Comparison of ENCODE assay signal across 23 cellular contexts in the genomic region with DNA sequence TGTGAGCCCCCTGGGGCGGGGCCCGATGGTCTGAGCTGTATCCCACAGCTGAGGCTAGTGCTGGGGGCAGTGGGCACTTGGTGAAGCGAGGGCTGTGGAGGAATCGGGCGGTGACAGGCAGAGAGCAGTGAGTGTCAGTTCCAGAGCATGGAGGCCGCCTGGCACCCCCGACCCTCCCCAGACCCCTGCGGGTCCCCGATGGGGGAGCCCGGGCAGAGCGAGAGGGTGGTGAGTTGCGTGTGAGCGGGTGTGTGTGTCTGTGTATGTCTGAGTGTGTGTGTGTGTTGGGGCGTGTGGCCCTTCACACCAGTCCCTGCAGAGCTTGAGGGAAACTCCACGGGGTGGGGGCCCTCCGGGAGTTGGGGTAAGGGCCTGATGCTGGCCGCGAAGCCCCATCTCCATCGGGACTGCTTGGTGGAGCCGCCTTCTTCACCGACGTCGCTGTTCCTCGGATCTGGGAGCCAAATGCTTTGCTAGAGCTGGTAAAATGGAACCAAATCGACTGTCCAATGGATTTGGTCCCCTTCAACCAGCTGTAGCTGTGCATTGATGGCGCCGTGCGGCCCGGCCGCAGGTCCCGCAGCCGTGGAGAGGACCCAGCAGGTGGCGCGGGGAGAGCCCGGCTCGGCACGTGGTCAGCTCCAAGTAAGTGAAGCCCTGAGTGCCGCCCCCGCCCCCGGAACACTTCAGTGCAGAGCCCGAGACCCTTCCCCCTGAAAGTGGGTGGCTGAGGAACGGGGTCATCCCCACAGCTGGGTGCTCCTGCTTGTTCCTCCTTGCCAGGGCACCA.
"Had no signal": no experiment of that assay in that cellular context is flagged by ENCODE, and none has a peak within 500 bp of the region (broad histone marks: within the 10 kb centered on the region; RNA-seq: fewer than 3 reads in every experiment).

No MANE protein-coding gene starts in this region.

- ATAC-seq: activated CD4-positive, CD25-positive, alpha-beta regulatory T cell treated with anti-CD3 and anti-CD28 coated beads, Interleukin-2, amount 50 U/mL, for 24 hours; activated CD8-positive, alpha-beta T cell treated with anti-CD3 and anti-CD28 coated beads for 36 hours; activated T-cell treated with anti-CD3 and anti-CD28 coated beads, Interleukin-2, amount 50 U/mL, for 72 hours; SK-N-SH treated with all-trans-retinoic acid at 6 μM for 48 hours had no signal

- H3K4me3 ChIP-seq: adrenal gland, SJSA1 had no signal

- H3K4me1 ChIP-seq: adrenal gland, SJSA1 had no signal

- H3K36me3 ChIP-seq: adrenal gland, SJSA1 had no signal

- H3K27ac ChIP-seq: adrenal gland, KMS-11, SJSA1 had no signal

- H3K9ac ChIP-seq: KMS-11 had no signal

- H3K4me2 ChIP-seq: KMS-11 had no signal

- H3K9me3 ChIP-seq: adrenal gland, SJSA1 had no signal

- DNase-seq: activated CD4-positive, alpha-beta T cell treated with anti-CD3 and anti-CD28 coated beads for 4 hours; activated CD8-positive, alpha-beta memory T cell treated with anti-CD3 and anti-CD28 coated beads, Interleukin-2, amount 50 U/mL, for 4 hours; activated CD8-positive, alpha-beta T cell treated with anti-CD3 and anti-CD28 coated beads for 36 hours; activated gamma-delta T cell treated with Interleukin-2 at 50 U/mL for 16 hours; activated naive CD4-positive, alpha-beta T cell treated with anti-CD3 and anti-CD28 coated beads, Interleukin-2, amount 50 U/mL, for 16 hours; activated naive CD8-positive, alpha-beta T cell treated with anti-CD3 and anti-CD28 coated beads, Interleukin-2, amount 10 ng/mL, durations not matched to agents 7 days and 5 days; activated T-cell treated with anti-CD3 and anti-CD28 coated beads, Interleukin-2, amount 50 U/mL, for 72 hours; adrenal gland; anterior cingulate cortex; central memory CD4-positive, alpha-beta T cell; NCI-H1092; NCI-H1417; NCI-H1930; NCI-H2171; NCI-H2227 treated with DMSO at 0.1 percent for 48 hours; NCI-H446 treated with DMSO at 0.1 percent for 48 hours; NCI-H526; NCI-H82; SW 1271 had no signal
